8 cellular contexts compared by ENCODE assay signal in the genomic region with DNA sequence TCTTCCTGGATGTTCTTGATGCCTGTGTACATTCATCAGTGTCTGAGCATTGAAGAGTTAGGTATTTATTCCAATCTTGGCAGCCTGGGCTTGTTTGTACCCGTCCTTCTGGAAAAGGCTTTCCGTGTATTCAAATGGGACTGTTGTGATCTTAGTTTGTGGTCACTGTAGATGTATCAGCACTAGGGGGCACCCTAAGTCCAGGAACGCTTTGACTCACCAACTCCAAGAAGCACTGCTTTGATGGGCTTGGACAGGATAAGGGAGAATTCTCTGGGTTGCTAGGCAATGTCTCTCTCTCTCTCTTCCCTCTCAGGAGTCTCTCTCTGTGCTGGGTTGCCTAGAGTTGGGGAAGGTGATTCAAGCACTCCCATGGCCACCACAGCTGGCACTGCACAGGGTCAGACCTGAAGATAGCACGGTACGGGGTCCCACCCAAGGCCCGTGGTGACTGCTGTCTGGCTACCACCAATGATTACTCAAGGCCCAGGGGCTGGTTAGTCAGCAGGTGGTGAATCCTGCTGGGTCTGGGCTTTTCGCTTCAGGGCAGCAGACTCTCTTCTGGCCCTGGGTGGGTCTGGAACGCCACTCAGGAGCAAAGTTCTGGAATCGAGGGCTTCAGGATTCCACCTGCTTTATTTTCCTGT.
DNase-seq lines count a peak whose midpoint lies in the region; ATAC-seq and TF ChIP-seq lines count a peak whose summit lies in the region.

No MANE protein-coding gene starts in this region.

- no peak overlapping the region for H3K27ac ChIP-seq in 22Rv1
- H3K27ac ChIP-seq in spleen: peak overlapping the region in 1 of 8 donors; percentile 52

- intact Hi-C loops in activated CD8-positive, alpha-beta T cell treated with anti-CD3 and anti-CD28 coated beads for 36 hours (cut with micrococcal nuclease): no loop called here
- intact Hi-C loops in left cardiac atrium (cut with DNase I): no loop called here
- intact Hi-C loops in spleen (cut with DNase I; ENCODE audit: low total_unique reads): no loop called here

- peaks cover 0 to 96% (median 38%) of the 10 kb centered on the region in 6 donors for H3K36me3 ChIP-seq in spleen

- H3K27ac Mint-ChIP-seq in activated CD8-positive, alpha-beta T cell treated with anti-CD3 and anti-CD28 coated beads for 36 hours: no peak overlapping the region

- no peak overlapping the region for H3K4me3 Mint-ChIP-seq in activated CD8-positive, alpha-beta T cell treated with anti-CD3 and anti-CD28 coated beads for 36 hours

- no peak overlapping the region for H3K4me3 ChIP-seq in spleen

- H3K36me3 Mint-ChIP-seq in activated CD8-positive, alpha-beta T cell treated with anti-CD3 and anti-CD28 coated beads for 36 hours (ENCODE audit: low read depth): peaks cover 19% of the 10 kb centered on the region

- POLR2A ChIA-PET in activated CD8-positive, alpha-beta T cell treated with anti-CD3 and anti-CD28 coated beads for 36 hours (lab: Charles Lee): no interaction called here

- WGBS in spleen, 5 donors: 79 to 86% (median 82%) methylated on average over 6 to 9 of the region's 9 CpGs

- peak; percentile 74 for TF ChIP-seq CTCF in 22Rv1 (IDR thresholded peaks at IDR 0.05)
- TF ChIP-seq CTCF in activated CD8-positive, alpha-beta T cell treated with anti-CD3 and anti-CD28 coated beads for 36 hours (IDR thresholded peaks at IDR 0.05): peak; percentile 57
- TF ChIP-seq CTCF in spleen (IDR thresholded peaks at IDR 0.05 in 8 of 11, conservative IDR thresholded peaks at IDR 0.05 in 3 of 11): peak in 9 of 11 experiments; percentile 10 to 52 (median 38)

- peak; percentile 84 for DNase-seq in EH (ENCODE audit: low read depth)
- peak; percentile 19 for DNase-seq in NCI-H1105 (lab: John Stamatoyannopoulos, UW)
- peak; percentile 58 for DNase-seq in activated CD8-positive, alpha-beta T cell treated with anti-CD3 and anti-CD28 coated beads for 36 hours
- no peak for DNase-seq in left cardiac atrium
- DNase-seq in spleen: no peak
- no peak for DNase-seq in middle frontal gyrus (ENCODE audit: extremely low spot score, low spot score)

- CTCF ChIA-PET in activated CD8-positive, alpha-beta T cell treated with anti-CD3 and anti-CD28 coated beads for 36 hours (lab: Charles Lee): interaction anchor here (0.7 to 1.8 kb wide), 3 partner anchors 8 to 32 kb away, joined by 3 to 6 read pairs (median 3); no protein-coding TSS in a partner anchor

- peaks cover 0 to 6% (median 0%) of the 10 kb centered on the region in 6 donors for H3K4me1 ChIP-seq in spleen

- H3K27me3 ChIP-seq in spleen (replicated peaks in 1 of 7): no peaks in the 10 kb centered on the region

- H3K9me3 Mint-ChIP-seq in activated CD8-positive, alpha-beta T cell treated with anti-CD3 and anti-CD28 coated beads for 36 hours: no peaks in the 10 kb centered on the region

- no peak for TF ChIP-seq POLR2A in spleen (IDR thresholded peaks at IDR 0.05)

- no peaks in the 10 kb centered on the region for H3K27me3 Mint-ChIP-seq in activated CD8-positive, alpha-beta T cell treated with anti-CD3 and anti-CD28 coated beads for 36 hours

- peaks cover 5% of the 10 kb centered on the region for H3K4me1 Mint-ChIP-seq in activated CD8-positive, alpha-beta T cell treated with anti-CD3 and anti-CD28 coated beads for 36 hours (ENCODE audit: low read depth)

- ATAC-seq in activated CD8-positive, alpha-beta T cell treated with anti-CD3 and anti-CD28 coated beads for 36 hours: peak; percentile 56
- peak; percentile 53 to 77 for ATAC-seq in left cardiac atrium
- no peak for ATAC-seq in HG03280 (IDR thresholded peaks at IDR 0.05; ENCODE audit: unreplicated experiment)

- H3K9me3 ChIP-seq in spleen: no peaks in the 10 kb centered on the region

Comparison
In these comparisons a context has a peak if more than half of its experiments do, and no peak if none do; other contexts are left out.
1. DNase-seq: peak in EH (single experiment), NCI-H1105 (single experiment) and activated CD8-positive, alpha-beta T cell treated with anti-CD3 and anti-CD28 coated beads for 36 hours (single experiment); none in left cardiac atrium (single experiment), spleen (single experiment) and middle frontal gyrus (single experiment).
2. Peak in every context shown above with its lines, with median percentiles within 50 percentile points of each other: CTCF ChIP-seq.